34 cellular contexts compared by ENCODE assay signal in genomic region chr15:70956196-70956595, GRCh38.
DNase-seq lines count a peak whose midpoint lies in the region; ATAC-seq, FAIRE-seq and TF ChIP-seq lines count a peak whose summit lies in the region.
"Had no signal": no experiment of that assay in that cellular context is flagged by ENCODE, and none has a peak within 500 bp of the region (broad histone marks: within the 10 kb centered on the region; RNA-seq: fewer than 3 reads in every experiment).

No MANE protein-coding gene starts in this region.

- peak; percentile 67 for FAIRE-seq in A549 (lab: Jason Lieb, UNC)
- FAIRE-seq: GM12878, keratinocyte, pancreas, RCC 7860, urothelium cell line had no signal

- intact Hi-C loops in posterior vena cava (cut with DNase I): no loop called here

- POLR2A ChIA-PET in A549 (lab: Yijun Ruan, JAX): no interaction called here

- no peak overlapping the region for H2AFZ ChIP-seq in GM23248

- H3K9me2 ChIP-seq in GM23248 (ENCODE audit: insufficient read depth): no peaks in the 10 kb centered on the region

- no peak for TF ChIP-seq RAD21 in A549 (conservative IDR thresholded peaks at IDR 0.05 in 1 of 2, IDR thresholded peaks at IDR 0.05 in 1 of 2)

- TF ChIP-seq POLR2A in A549 (IDR thresholded peaks at IDR 0.05; ENCODE audit: low read length): no peak

- no peaks in the 10 kb centered on the region for H3K27me3 ChIP-seq in GM23248 (replicated peaks; ENCODE audit: insufficient read depth)
- no peaks in the 10 kb centered on the region for H3K27me3 ChIP-seq in adipocyte (replicated peaks; ENCODE audit: control insufficient read depth, insufficient read depth, low read length)
- H3K27me3 ChIP-seq: ascending aorta, esophagus squamous epithelium, right atrium auricular region had no signal

- no peaks in the 10 kb centered on the region for H3K79me2 ChIP-seq in GM23248 (ENCODE audit: insufficient read depth)

- no peak overlapping the region for H3K4me3 ChIP-seq in A549
- no peak overlapping the region for H3K4me3 ChIP-seq in GM23248
- no peak overlapping the region for H3K4me3 ChIP-seq in adipocyte (ENCODE audit: low read length)
- no peak overlapping the region for H3K4me3 ChIP-seq in fibroblast of mammary gland (ENCODE audit: control insufficient read depth, low read depth, low read length)
- H3K4me3 ChIP-seq: ascending aorta, esophagus squamous epithelium, GM12878, left ventricle myocardium inferior, pancreas, right atrium auricular region, spleen, thoracic aorta had no signal

- peaks cover 15% of the 10 kb centered on the region; the same call in 1 of the 2 replicates for H3F3A ChIP-seq in GM23248 (ENCODE audit: insufficient read depth)

- H3K27ac ChIP-seq in A549 (no peak overlapping the region), GM23248 (no peak overlapping the region)
- H3K27ac ChIP-seq: 22Rv1, ascending aorta, esophagus squamous epithelium, left ventricle myocardium inferior, pancreas, right atrium auricular region, spleen, thoracic aorta had no signal

- TF ChIP-seq EP300 in A549 (IDR thresholded peaks at IDR 0.05): no peak

- H3K4me2 ChIP-seq in A549 (no peak overlapping the region), GM23248 (ENCODE audit: unreplicated experiment) (peak overlapping the region; percentile 31)

- H3K4me1 ChIP-seq in A549: no peaks in the 10 kb centered on the region
- peaks cover 19% of the 10 kb centered on the region for H3K4me1 ChIP-seq in GM23248 (ENCODE audit: insufficient read depth)
- peaks cover 9% of the 10 kb centered on the region for H3K4me1 ChIP-seq in adipocyte (ENCODE audit: control insufficient read depth, insufficient read depth, low read length)
- H3K4me1 ChIP-seq: ascending aorta, esophagus squamous epithelium, pancreas, right atrium auricular region, spleen had no signal

- DNase-seq in A549 (ENCODE audit: low read depth in 1 of 2, low spot score in 1 of 2) (no peak), GM23248 (peak; percentile 66), adipocyte (ENCODE audit: low read depth) (peak; percentile 81), fibroblast of mammary gland (ENCODE audit: low read depth) (peak; percentile 67), posterior vena cava (ENCODE audit: low spot score) (no peak), D341Med (ENCODE audit: low spot score) (no peak), NCI-H1436 treated with DMSO at 0.1 percent for 48 hours (lab: John Stamatoyannopoulos, UW) (no peak), OCI-M1 (lab: John Stamatoyannopoulos, UW) (no peak)
- DNase-seq: activated CD4-positive, alpha-beta T cell treated with anti-CD3 and anti-CD28 coated beads, Interleukin-2, amount 10 ng/mL, durations not matched to agents 7 days and 5 days; activated effector memory CD4-positive, alpha-beta T cell treated with anti-CD3 and anti-CD28 coated beads, Interleukin-2, amount 50 U/mL, for 16 hours; activated T-cell treated with anti-CD3 and anti-CD28 coated beads, Interleukin-2, amount 50 U/mL, for 24 hours; CD4-positive, alpha-beta memory T cell; central memory CD4-positive, alpha-beta T cell; esophagus squamous epithelium; head of caudate nucleus; left ventricle myocardium inferior; mesenchymal stem cell; MV-4-11; NCI-H446 treated with DMSO at 0.1 percent for 48 hours; NCI-H82; nephron progenitor cell; pancreas; spleen; stimulated activated CD8-positive, alpha-beta memory T cell treated with anti-CD3 and anti-CD28 coated beads, Interleukin-4, amount 100 ng/mL, for 48 hours had no signal

- in situ Hi-C loops in GM23248 (cut with MboI): no loop called here

- no peak overlapping the region for H3K9ac ChIP-seq in GM23248
- H3K9ac ChIP-seq in adipocyte (ENCODE audit: low read length): no peak overlapping the region

- no peak for TF ChIP-seq CTCF in A549 (IDR thresholded peaks at IDR 0.05)
- no peak for TF ChIP-seq CTCF in fibroblast of mammary gland (conservative IDR thresholded peaks at IDR 0.05; ENCODE audit: control insufficient read depth, insufficient read depth, low read depth, low read length)

- CTCF ChIA-PET in A549 (lab: Yijun Ruan, JAX): no interaction called here

- 75% methylated on average over 2 of the region's 2 CpGs for WGBS in A549 (ENCODE audit: missing lambda C conversion rate)
- 6% methylated on average over 2 of the region's 2 CpGs for WGBS in GM23248 (ENCODE audit: low coverage in 1 of 2, low lambda C conversion rate in 2 of 2, missing lambda C conversion rate in 2 of 2), 2 experiments

- no peaks in the 10 kb centered on the region for H3K36me3 ChIP-seq in GM23248 (ENCODE audit: low read depth)
- no peaks in the 10 kb centered on the region for H3K36me3 ChIP-seq in adipocyte (ENCODE audit: control insufficient read depth, insufficient read depth, low read length, severe bottlenecking)
- H3K36me3 ChIP-seq: ascending aorta, esophagus squamous epithelium, left ventricle myocardium inferior, pancreas, right atrium auricular region, spleen, thoracic aorta had no signal

- no peaks in the 10 kb centered on the region for H4K20me1 ChIP-seq in GM23248 (ENCODE audit: insufficient read depth)

- H3K9me3 ChIP-seq in A549: peaks cover 10% of the 10 kb centered on the region; the same call in 2 of the 3 replicates
- H3K9me3 ChIP-seq in GM23248 (ENCODE audit: low read depth): peaks cover 3% of the 10 kb centered on the region
- H3K9me3 ChIP-seq in adipocyte (ENCODE audit: control insufficient read depth, low read length): peaks cover 4% of the 10 kb centered on the region

- ATAC-seq in A549: no peak
- ATAC-seq: GM12878, HCT116, pancreas, WTC11 had no signal

TF ChIP-seq in A549, 52 proteins besides CTCF, POLR2A, EP300 and RAD21:
- no peak for TF ChIP-seq KDM5A (IDR thresholded peaks at IDR 0.05)
- no peak for TF ChIP-seq ZNF302 (CRISPR knock-in tag; IDR thresholded peaks at IDR 0.05)
- TF ChIP-seq CHD4 (IDR thresholded peaks at IDR 0.05; ENCODE audit: borderline replicate concordance): no peak
- TF ChIP-seq TFCP2L1 (CRISPR knock-in tag; IDR thresholded peaks at IDR 0.05): no peak
- TF ChIP-seq CBX2 (IDR thresholded peaks at IDR 0.05; ENCODE audit: borderline replicate concordance, low read depth): no peak
- TF ChIP-seq HDAC2 (IDR thresholded peaks at IDR 0.05): no peak
- TF ChIP-seq EHMT2 (IDR thresholded peaks at IDR 0.05; ENCODE audit: low read depth): no peak
- no peak for TF ChIP-seq JUNB (IDR thresholded peaks at IDR 0.05)
- no peak for TF ChIP-seq ZC3H11A (IDR thresholded peaks at IDR 0.05)
- TF ChIP-seq SREBF2 (IDR thresholded peaks at IDR 0.05): no peak
- no peak for TF ChIP-seq BHLHE40 (IDR thresholded peaks at IDR 0.05; ENCODE audit: low read depth, low read length)
- TF ChIP-seq MAX (IDR thresholded peaks at IDR 0.05): no peak
- no peak for TF ChIP-seq HOXB13 (CRISPR knock-in tag; IDR thresholded peaks at IDR 0.05; ENCODE audit: low read depth)
- no peak for TF ChIP-seq REST (IDR thresholded peaks at IDR 0.05)
- TF ChIP-seq FOSL2 (IDR thresholded peaks at IDR 0.05): no peak
- TF ChIP-seq FOSL2 (CRISPR knock-in tag; IDR thresholded peaks at IDR 0.05): no peak
- TF ChIP-seq GATA3 (IDR thresholded peaks at IDR 0.05; ENCODE audit: borderline replicate concordance): no peak
- TF ChIP-seq JUN (IDR thresholded peaks at IDR 0.05): no peak
- TF ChIP-seq CHD2 (IDR thresholded peaks at IDR 0.05; ENCODE audit: low read length, partially characterized antibody): no peak

Comparison
In these comparisons a context has a peak if more than half of its experiments do, and no peak if none do; other contexts are left out.
1. DNase-seq: peak in GM23248 (single experiment), adipocyte (single experiment) and fibroblast of mammary gland (single experiment); none in A549 (0 of 2), posterior vena cava (single experiment), D341Med (single experiment), NCI-H1436 treated with DMSO at 0.1 percent for 48 hours (single experiment) and OCI-M1 (single experiment).